In the genomic region with DNA sequence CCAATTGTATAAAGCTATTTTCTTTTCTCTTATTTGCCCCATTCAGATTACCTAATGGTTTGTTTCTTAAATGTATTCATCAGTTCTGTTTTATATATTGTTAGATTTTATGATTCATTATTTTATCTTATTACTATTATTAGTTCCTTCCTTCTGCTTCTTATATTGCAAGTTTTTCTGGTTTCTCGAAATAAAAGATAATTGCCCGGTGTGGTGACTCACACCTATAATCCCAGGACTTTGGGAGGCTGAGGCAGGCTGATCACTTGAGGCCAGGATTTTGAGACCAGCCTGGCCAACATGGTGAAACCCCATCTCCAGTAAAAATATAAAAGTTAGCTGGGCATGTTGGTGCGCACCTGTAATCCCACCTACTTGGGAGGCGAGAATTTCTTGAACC, we compare ENCODE assay signal across 14 cellular contexts. TPM values are rescaled to one million over a fixed set of nuclear protein-coding genes. Genes with fewer than 3 reads are reported as not detected.
"Had no signal": no experiment of that assay in that cellular context is flagged by ENCODE, and none has a peak within 500 bp of the region (broad histone marks: within the 10 kb centered on the region; RNA-seq: fewer than 3 reads in every experiment).

No MANE protein-coding gene starts in this region.

- ATAC-seq: Panc1 had no signal

- DNase-seq: KBM-7, NCI-H1092 treated with DMSO at 0.1 percent for 48 hours, NCI-H1436 treated with DMSO at 0.1 percent for 48 hours, NCI-H1694, NCI-H187 treated with DMSO at 0.1 percent for 48 hours, NCI-H2029 treated with DMSO at 0.1 percent for 48 hours, NCI-H2171 treated with DMSO at 0.1 percent for 48 hours, NCI-H524, NCI-H526 treated with DMSO at 0.1 percent for 48 hours, NCI-H774, SHP77, SK-N-SH had no signal

RNA-seq across cellular contexts. Expression of gene ANTXR1, which starts 37.8 kb away (rescaled TPM):
- total RNA-seq: HT-29 had no signal
